In genomic region chr15:90232196-90232595, GRCh38 we compare ENCODE assay signal across 9 cellular contexts. TPM values are rescaled to one million over a fixed set of nuclear protein-coding genes. Genes with fewer than 3 reads are reported as not detected.
DNase-seq lines count a peak whose midpoint lies in the region; ATAC-seq and TF ChIP-seq lines count a peak whose summit lies in the region.
"Had no signal": no experiment of that assay in that cellular context is flagged by ENCODE, and none has a peak within 500 bp of the region (broad histone marks: within the 10 kb centered on the region; RNA-seq: fewer than 3 reads in every experiment).

No MANE protein-coding gene starts in this region.

- intact Hi-C loops in PC-9 (cut with micrococcal nuclease; ENCODE audit: unreplicated experiment) (loop anchor here (2.0 to 5.0 kb wide), 3 partner anchors 55 to 340 kb away; partner anchors contain the start of gene AP3S2), psoas muscle (cut with DNase I) (no loop called here)

- no peak overlapping the region for H2AFZ ChIP-seq in PC-9

- H3K9me2 ChIP-seq in PC-9 (ENCODE audit: insufficient read depth), result no peaks in the 10 kb centered on the region

- ATAC-seq in psoas muscle (no peak), HG03354 (IDR thresholded peaks at IDR 0.05; ENCODE audit: poor library complexity, severe bottlenecking, unreplicated experiment) (no peak), HG03280 (IDR thresholded peaks at IDR 0.05; ENCODE audit: unreplicated experiment) (no peak)

- TF ChIP-seq CTCF in GM12864 (IDR thresholded peaks at IDR 0.05; ENCODE audit: low read depth, low read length, missing control alignments) (no peak), PC-9 (conservative IDR thresholded peaks at IDR 0.05) (no peak), psoas muscle (IDR thresholded peaks at IDR 0.05) (no peak), BE2C (IDR thresholded peaks at IDR 0.05; ENCODE audit: low read depth, low read length) (no peak)

- H3K79me2 ChIP-seq in PC-9 (ENCODE audit: low read depth), result peaks cover 49% of the 10 kb centered on the region

- H3K4me3 ChIP-seq in GM12864 (ENCODE audit: low read depth, low read length) (peak overlapping the region; percentile 90), PC-9 (peak overlapping the region; percentile 86), psoas muscle (no peak overlapping the region), BE2C (ENCODE audit: low read depth, low read length) (no peak overlapping the region)

- H3K36me3 ChIP-seq in PC-9 (ENCODE audit: low read depth) (0 out of 2 replicates have a peak, but pooled peaks cover 13% of the 10 kb centered on the region), psoas muscle (ENCODE audit: insufficient read depth in 1 of 2, low read depth in 1 of 2) (peaks cover 4 to 57% of the 10 kb centered on the region in 2 donors), BE2C (peaks cover 21% of the 10 kb centered on the region)

- CTCF ChIA-PET in PC-9 (lab: Charles Lee), result no interaction called here

- H4K20me1 ChIP-seq in PC-9 (ENCODE audit: insufficient read depth), result 0 out of 2 replicates have a peak, but pooled peaks cover 14% of the 10 kb centered on the region

- H3K27ac ChIP-seq in PC-9 (no peak overlapping the region), psoas muscle (peak overlapping the region; percentile 94)

- DNase-seq in GM12864 (ENCODE audit: low read depth) (no peak), PC-9 (peak in 1 of 2 experiments; percentile 52), ecto neural progenitor cell (ENCODE audit: low spot score) (peak; percentile 32), psoas muscle (no peak), BE2C (no peak), H4 (ENCODE audit: low spot score) (no peak)
- DNase-seq: retina had no signal

- peaks cover 75% of the 10 kb centered on the region for H3F3A ChIP-seq in PC-9 (ENCODE audit: insufficient read depth, low read depth)

- POLR2A ChIA-PET in PC-9 (lab: Charles Lee; ENCODE audit: unreplicated experiment), result interaction anchor here (0.6 to 0.7 kb wide), 2 partner anchors 11 to 31 kb away, joined by 4 to 5 read pairs; partner anchors contain the start of gene SEMA4B

- H3K4me2 ChIP-seq in PC-9, result peak overlapping the region; percentile 94

- no peaks in the 10 kb centered on the region for H3K27me3 ChIP-seq in PC-9 (ENCODE audit: insufficient read depth, low read depth)
- H3K27me3 ChIP-seq in psoas muscle (ENCODE audit: insufficient read depth in 3 of 3, low read length in 2 of 3), result no peaks in the 10 kb centered on the region
- no peaks in the 10 kb centered on the region for H3K27me3 ChIP-seq in BE2C

- no peaks in the 10 kb centered on the region for H3K9me3 ChIP-seq in PC-9 (ENCODE audit: insufficient read depth, low read depth)
- H3K9me3 ChIP-seq in psoas muscle, result no peaks in the 10 kb centered on the region
- H3K9me3 ChIP-seq in BE2C, result no peaks in the 10 kb centered on the region

- H3K4me1 ChIP-seq in PC-9 (replicated peaks; ENCODE audit: insufficient read depth) (peaks cover 54% of the 10 kb centered on the region), psoas muscle (peaks cover 39% of the 10 kb centered on the region), BE2C (no peaks in the 10 kb centered on the region; the same call in 1 of the 2 replicates)

- 87 to 93% (median 87%) methylated on average over 13 of the region's 13 CpGs for WGBS in psoas muscle, 3 donors

- BruUV-seq in PC-9 (replicated peaks; lab: Mats Ljungman, UMichigan), result no TSS peak

RNA-seq across cellular contexts. Expression of gene CIB1, which starts 1.5 kb away (rescaled TPM):
- 113 and 127 TPM in 2 replicates for total RNA-seq in PC-9 (2021)
- total RNA-seq in psoas muscle, result 10 to 100 TPM; 45.7 to 58.1 (median 56.6) TPM
- polyA plus RNA-seq in psoas muscle, result 100 to 1,000 TPM in 1 of 3 donors, 10 to 100 TPM in 2; 72.0 to 154 (median 96.5) TPM
- 35.4 TPM for polyA plus RNA-seq in BE2C (2012; ENCODE audit: insufficient read depth, insufficient read length, low read depth)
- 36.7 and 39.0 TPM in 2 replicates for total RNA-seq in H4 (2014; rRNA removed; shearing (Covaris generic))

RNA-seq across cellular contexts. Expression of gene GDPGP1, which starts 1.8 kb away (rescaled TPM):
- total RNA-seq in PC-9 (2021) (7.5 and 7.6 TPM in 2 replicates), psoas muscle (1 to 10 TPM; 1.3 to 4.5 (median 2.6) TPM)
- 1 to 10 TPM in 2 of 3 donors, under 1 TPM in 1; 0.96 to 5.9 (median 3.1) TPM for polyA plus RNA-seq in psoas muscle
- polyA plus RNA-seq in BE2C (2012; ENCODE audit: insufficient read depth, insufficient read length, low read depth), result 1.6 TPM
- 3.1 and 3.6 TPM in 2 replicates for total RNA-seq in H4 (2014; rRNA removed; shearing (Covaris generic))

RNA-seq across cellular contexts. Expression of gene TTLL13, which starts 17.2 kb away (rescaled TPM):
- total RNA-seq in PC-9 (2021) (0.93 and 0.96 TPM in 2 replicates), psoas muscle (under 1 TPM in 2 of 4 donors, not detected in 2; 0.08 to 0.69 TPM)
- polyA plus RNA-seq in psoas muscle, result under 1 TPM; 0.03 to 0.13 (median 0.05) TPM
- polyA plus RNA-seq in BE2C (2012; ENCODE audit: insufficient read depth, insufficient read length, low read depth), result not detected
- total RNA-seq in H4 (2014; rRNA removed; shearing (Covaris generic)), result 0.06 TPM in 1 of 2 replicates, not detected in the other

RNA-seq across cellular contexts. Expression of gene SEMA4B, which starts 31.1 kb away (rescaled TPM):
- total RNA-seq in PC-9 (2021) (63.6 and 70.7 TPM in 2 replicates), psoas muscle (10 to 100 TPM in 1 of 4 donors, 1 to 10 TPM in 3; 4.4 to 10.8 (median 4.5) TPM)
- 1 to 10 TPM; 1.4 to 3.3 (median 1.8) TPM for polyA plus RNA-seq in psoas muscle
- polyA plus RNA-seq in BE2C (2012; ENCODE audit: insufficient read depth, insufficient read length, low read depth), result 23.0 TPM
- 13.5 and 18.9 TPM in 2 replicates for total RNA-seq in H4 (2014; rRNA removed; shearing (Covaris generic))

RNA-seq across cellular contexts. Expression of gene NGRN, which starts 33.3 kb away (rescaled TPM):
- total RNA-seq in PC-9 (2021) (57.4 TPM in 2 replicates), psoas muscle (100 to 1,000 TPM; 188 to 219 (median 200) TPM)
- polyA plus RNA-seq in psoas muscle, result 100 to 1,000 TPM; 212 to 298 (median 221) TPM
- 226 TPM for polyA plus RNA-seq in BE2C (2012; ENCODE audit: insufficient read depth, insufficient read length, low read depth)
- 66.1 and 74.5 TPM in 2 replicates for total RNA-seq in H4 (2014; rRNA removed; shearing (Covaris generic))

Comparison
In these comparisons a context has a peak if more than half of its experiments do, and no peak if none do; other contexts are left out.
1. H3K4me3 ChIP-seq: peak in GM12864 (single experiment) and PC-9 (single experiment); none in psoas muscle (single experiment) and BE2C (single experiment).